In the genomic region with DNA sequence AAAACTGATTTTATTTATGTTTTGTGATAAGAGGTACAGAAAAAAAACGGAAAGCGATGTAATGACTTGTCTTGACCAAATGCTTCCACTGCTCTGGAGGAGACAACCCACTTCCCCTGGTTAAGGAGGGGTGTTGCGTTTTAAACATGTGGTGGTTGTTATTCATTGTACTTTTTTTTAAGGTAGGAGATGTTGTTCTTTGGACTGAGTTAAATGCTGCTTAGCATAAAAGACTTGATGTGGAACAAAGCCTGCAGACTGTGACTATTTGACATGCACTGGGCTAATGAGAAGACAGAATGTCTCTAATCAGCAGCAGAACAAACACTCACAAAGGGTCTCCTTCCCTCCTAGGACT, we compare ENCODE assay signal across 9 cellular contexts.
A peak's percentile ranks its signal among the peaks of the same experiment; 100 is the strongest.
DNase-seq lines count a peak whose midpoint lies in the region; ATAC-seq and TF ChIP-seq lines count a peak whose summit lies in the region.
"Had no signal": no experiment of that assay in that cellular context is flagged by ENCODE, and none has a peak within 500 bp of the region (broad histone marks: within the 10 kb centered on the region; RNA-seq: fewer than 3 reads in every experiment).

No MANE protein-coding gene starts in this region.

- TF ChIP-seq CTCF in gastrocnemius medialis (IDR thresholded peaks at IDR 0.05 in 4 of 5, conservative IDR thresholded peaks at IDR 0.05 in 1 of 5) = no peak

- no peak overlapping the region for H3K4me3 ChIP-seq in gastrocnemius medialis

- DNase-seq in left kidney (ENCODE audit: low read depth, low spot score) = peak; percentile 2
- DNase-seq in HK-2 (ENCODE audit: unreplicated experiment) = no peak
- no peak for DNase-seq in NCI-H1436 treated with DMSO at 0.1 percent for 48 hours (lab: John Stamatoyannopoulos, UW)
- DNase-seq in gastrocnemius medialis = no peak
- no peak for DNase-seq in activated naive CD4-positive, alpha-beta T cell treated with Interleukin-2 at 50 U/mL for 16 hours
- DNase-seq: DMS153 had no signal

- in situ Hi-C loops in gastrocnemius medialis (cut with MboI; ENCODE audit: low sequenced_read_pairs in 4 of 4) = no loop called here

- peaks cover 0 to 4% of the 10 kb centered on the region in 2 donors for H3K36me3 ChIP-seq in gastrocnemius medialis

- ATAC-seq in GM18870 (IDR thresholded peaks at IDR 0.05; ENCODE audit: unreplicated experiment) = peak; percentile 59
- peak; percentile 54 for ATAC-seq in GM21723 (IDR thresholded peaks at IDR 0.05; ENCODE audit: unreplicated experiment)
- peak; percentile 55 for ATAC-seq in HG03342 (IDR thresholded peaks at IDR 0.05; ENCODE audit: unreplicated experiment)
- ATAC-seq in gastrocnemius medialis = no peak

- H3K27me3 ChIP-seq in gastrocnemius medialis = no peaks in the 10 kb centered on the region

- intact Hi-C loops in gastrocnemius medialis (cut with DNase I; ENCODE audit: low total_unique reads) = no loop called here

- no peaks in the 10 kb centered on the region for H3K4me1 ChIP-seq in gastrocnemius medialis

- H3K9me3 ChIP-seq in gastrocnemius medialis = no peaks in the 10 kb centered on the region

- no peak overlapping the region for H3K27ac ChIP-seq in gastrocnemius medialis

- no peak for TF ChIP-seq POLR2A in gastrocnemius medialis (IDR thresholded peaks at IDR 0.05)

Comparison
In these comparisons a context has a peak if more than half of its experiments do, and no peak if none do; other contexts are left out.
1. ATAC-seq: peak in GM18870 (single experiment), GM21723 (single experiment) and HG03342 (single experiment); none in gastrocnemius medialis (0 of 2).